1 cellular context compared by ENCODE assay signal in the genomic region with DNA sequence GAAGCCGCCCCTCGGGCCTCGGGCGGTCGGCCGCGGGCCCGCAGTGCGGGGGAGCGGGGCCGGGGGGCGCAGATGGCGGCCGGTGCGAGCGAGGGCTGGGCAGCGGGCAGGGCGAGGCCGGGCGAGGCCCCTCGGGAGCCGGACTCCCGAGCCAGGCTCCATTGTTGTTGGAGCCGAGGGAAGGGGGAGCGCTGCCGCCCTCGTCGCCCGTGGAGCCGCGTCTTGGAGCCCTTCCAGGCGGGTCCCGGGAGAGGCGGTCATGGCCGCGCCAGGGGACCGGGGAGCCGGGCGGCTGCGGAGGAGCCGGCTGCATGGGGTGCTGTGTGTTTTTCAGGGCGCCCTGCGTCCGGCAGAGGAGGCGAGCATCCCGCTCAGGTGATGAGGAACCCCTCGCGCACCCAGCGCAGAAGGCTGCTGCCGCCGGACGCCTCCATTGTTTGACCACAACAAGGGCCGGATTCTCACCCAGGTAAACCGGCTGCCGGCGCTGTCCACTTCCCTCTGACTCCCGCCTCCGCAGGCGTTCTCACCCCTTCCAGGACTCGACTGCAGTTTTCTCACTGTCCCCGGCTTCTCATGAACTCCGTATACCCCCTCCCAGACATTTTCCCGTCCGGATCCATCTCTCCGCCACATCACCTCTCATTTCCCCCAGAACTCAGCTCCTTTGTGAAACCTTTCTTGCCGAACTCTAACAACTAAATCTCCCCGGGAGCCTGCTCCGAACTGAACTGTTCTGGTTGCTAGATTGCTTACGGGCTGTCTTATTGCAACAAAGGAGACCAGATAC.
TF ChIP-seq lines count a peak whose summit lies in the region.

No MANE protein-coding gene starts in this region.

TF ChIP-seq in GM23338, 12 proteins besides CTCF, POLR2A, EP300 and RAD21 (continued from another document):
- TF ChIP-seq, protein P1, sequence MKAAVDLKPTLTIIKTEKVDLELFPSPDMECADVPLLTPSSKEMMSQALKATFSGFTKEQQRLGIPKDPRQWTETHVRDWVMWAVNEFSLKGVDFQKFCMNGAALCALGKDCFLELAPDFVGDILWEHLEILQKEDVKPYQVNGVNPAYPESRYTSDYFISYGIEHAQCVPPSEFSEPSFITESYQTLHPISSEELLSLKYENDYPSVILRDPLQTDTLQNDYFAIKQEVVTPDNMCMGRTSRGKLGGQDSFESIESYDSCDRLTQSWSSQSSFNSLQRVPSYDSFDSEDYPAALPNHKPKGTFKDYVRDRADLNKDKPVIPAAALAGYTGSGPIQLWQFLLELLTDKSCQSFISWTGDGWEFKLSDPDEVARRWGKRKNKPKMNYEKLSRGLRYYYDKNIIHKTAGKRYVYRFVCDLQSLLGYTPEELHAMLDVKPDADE (IDR thresholded peaks at IDR 0.05), result no peak
- no peak for TF ChIP-seq ZNF331 (CRISPR knock-in tag; IDR thresholded peaks at IDR 0.05; ENCODE audit: low read depth)
